1 cellular context compared by ENCODE assay signal in genomic region chr5:163503106-163504090, GRCh38.
TF ChIP-seq lines count a peak whose summit lies in the region.

No MANE protein-coding gene starts in this region.

TF ChIP-seq in HepG2, 621 proteins besides CTCF, POLR2A, EP300 and RAD21 (continued from another document):
- peak; percentile 49; the same call in 1 of the 2 replicates for TF ChIP-seq SAP130 (CRISPR knock-in tag; IDR thresholded peaks at IDR 0.05; ENCODE audit: low read depth)
- no peak for TF ChIP-seq KAT7 (CRISPR knock-in tag; IDR thresholded peaks at IDR 0.05; ENCODE audit: borderline replicate concordance)
- no peak for TF ChIP-seq GATAD1 (CRISPR knock-in tag; IDR thresholded peaks at IDR 0.05)
- no peak for TF ChIP-seq ZNF609 (CRISPR knock-in tag; IDR thresholded peaks at IDR 0.05; ENCODE audit: borderline replicate concordance)
- TF ChIP-seq MED8 (CRISPR knock-in tag; IDR thresholded peaks at IDR 0.05; ENCODE audit: insufficient replicate concordance): no peak
- no peak for TF ChIP-seq SMARCC2 (IDR thresholded peaks at IDR 0.05)
- TF ChIP-seq ZFYVE20 (CRISPR knock-in tag; IDR thresholded peaks at IDR 0.05; ENCODE audit: borderline replicate concordance, low read depth): no peak
- no peak for TF ChIP-seq ZNF160 (CRISPR knock-in tag; IDR thresholded peaks at IDR 0.05)
- no peak for TF ChIP-seq DDIT3 (CRISPR knock-in tag; IDR thresholded peaks at IDR 0.05)
- TF ChIP-seq POLR2G (IDR thresholded peaks at IDR 0.05; ENCODE audit: low read depth, low read length): 0 out of 2 replicates have a peak, but pooled peaks have one; percentile 37
- no peak for TF ChIP-seq ZNF713 (CRISPR knock-in tag; IDR thresholded peaks at IDR 0.05)
